1 cellular context compared by ENCODE assay signal in genomic region chr12:13161172-13161571, GRCh38.
TF ChIP-seq lines count a peak whose summit lies in the region.

No MANE protein-coding gene starts in this region.

TF ChIP-seq in HepG2, 621 proteins besides CTCF, POLR2A, EP300 and RAD21:
- TF ChIP-seq NR0B2 (CRISPR knock-in tag; IDR thresholded peaks at IDR 0.05) (no peak), ATM (IDR thresholded peaks at IDR 0.05; ENCODE audit: borderline replicate concordance) (no peak), STAT6 (CRISPR knock-in tag; IDR thresholded peaks at IDR 0.05; ENCODE audit: borderline replicate concordance) (no peak), ZNF720 (CRISPR knock-in tag; IDR thresholded peaks at IDR 0.05) (no peak), ATF2 (CRISPR knock-in tag; IDR thresholded peaks at IDR 0.05) (no peak), ZNF605 (CRISPR knock-in tag; IDR thresholded peaks at IDR 0.05) (no peak), ZNF3 (CRISPR knock-in tag; IDR thresholded peaks at IDR 0.05) (no peak), ZC3H13 (CRISPR knock-in tag; IDR thresholded peaks at IDR 0.05) (no peak), ZGPAT (CRISPR knock-in tag; IDR thresholded peaks at IDR 0.05) (no peak)
